ENCODE assay signal across 1 cellular context in the genomic region with DNA sequence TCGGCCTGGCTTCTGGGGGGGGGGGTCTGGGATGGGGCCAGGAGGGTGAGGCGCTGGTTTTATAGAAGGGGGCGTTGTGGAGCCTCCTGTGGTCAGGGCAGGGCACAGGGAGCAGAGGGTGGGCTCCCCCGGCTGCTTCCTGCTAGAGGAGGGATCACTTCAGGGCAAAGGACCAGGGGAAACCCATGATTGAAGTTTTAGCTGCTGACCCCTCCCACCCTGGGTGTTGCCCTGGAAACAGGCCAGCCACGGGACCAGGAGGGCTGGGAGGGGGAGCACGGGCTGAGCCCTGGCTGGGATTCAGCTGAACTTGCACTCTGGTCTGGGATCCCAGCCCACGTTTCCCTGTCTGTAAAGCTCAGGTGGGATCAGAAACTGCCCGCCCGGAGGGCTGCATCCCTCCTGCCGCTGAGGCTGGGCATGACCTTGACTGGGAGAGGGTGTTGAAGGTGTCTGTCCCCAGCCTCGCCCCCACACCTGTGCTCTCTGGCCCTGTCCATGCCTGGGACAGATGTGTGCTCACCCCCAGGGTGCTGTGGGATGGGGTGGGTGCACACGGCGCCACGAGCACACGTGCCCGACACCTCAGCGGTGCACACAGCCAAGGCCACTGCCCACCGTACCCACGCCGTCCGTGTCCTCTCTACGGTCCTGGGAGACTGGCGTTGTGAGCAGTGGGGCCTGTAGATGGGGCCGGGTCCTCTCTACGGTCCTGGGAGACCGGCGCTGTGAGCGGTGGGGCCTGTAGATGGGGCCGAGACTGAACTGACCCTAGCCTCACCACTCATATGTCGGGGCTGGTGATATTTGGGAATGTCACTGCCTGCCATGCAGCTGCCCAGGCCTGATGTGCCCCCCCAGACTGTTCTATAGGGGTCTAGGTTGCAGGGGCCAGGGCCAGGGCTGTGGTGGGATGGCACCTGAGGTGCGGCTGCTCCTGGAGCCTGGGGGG.
TF ChIP-seq lines count a peak whose summit lies in the region.

No MANE protein-coding gene starts in this region.

TF ChIP-seq in endothelial cell of umbilical vein, 7 proteins besides CTCF, POLR2A, EP300 and RAD21 (continued from another document):
- TF ChIP-seq, protein P1, sequence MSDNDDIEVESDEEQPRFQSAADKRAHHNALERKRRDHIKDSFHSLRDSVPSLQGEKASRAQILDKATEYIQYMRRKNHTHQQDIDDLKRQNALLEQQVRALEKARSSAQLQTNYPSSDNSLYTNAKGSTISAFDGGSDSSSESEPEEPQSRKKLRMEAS (IDR thresholded peaks at IDR 0.05; ENCODE audit: insufficient read depth, insufficient read length), result no peak
- no peak for TF ChIP-seq JUN (IDR thresholded peaks at IDR 0.05; ENCODE audit: borderline replicate concordance, insufficient read depth, insufficient read length, low read depth)
- TF ChIP-seq MYC (IDR thresholded peaks at IDR 0.05; ENCODE audit: low read depth, low read length), result no peak
- no peak for TF ChIP-seq EZH2 (IDR thresholded peaks at IDR 0.05; ENCODE audit: borderline replicate concordance, low read depth, low read length, severe bottlenecking)
- TF ChIP-seq POLR2AphosphoS5 (IDR thresholded peaks at IDR 0.05; ENCODE audit: insufficient read depth, low read depth, low read length), result no peak
